In the genomic region with DNA sequence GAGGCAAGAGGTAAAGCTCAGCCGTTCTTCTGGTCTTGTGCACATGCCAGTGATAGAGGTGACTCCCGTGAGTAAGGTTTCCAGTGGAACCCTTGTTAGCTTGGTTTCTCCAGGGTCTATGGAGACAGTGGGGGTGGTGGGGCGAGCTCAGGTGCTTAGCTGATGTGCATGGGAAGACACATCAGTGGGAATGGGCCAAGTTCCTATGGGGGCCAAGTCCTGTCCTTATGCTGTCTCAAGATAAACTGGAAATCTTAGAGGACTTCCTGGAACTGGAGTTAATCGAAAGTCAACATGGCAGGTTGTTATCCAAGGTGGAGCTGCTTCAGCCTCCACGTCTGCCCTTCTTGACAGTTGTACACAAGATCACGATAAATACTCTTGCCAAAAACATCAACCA, we compare ENCODE assay signal across 23 cellular contexts.
"Had no signal": no experiment of that assay in that cellular context is flagged by ENCODE, and none has a peak within 500 bp of the region (broad histone marks: within the 10 kb centered on the region; RNA-seq: fewer than 3 reads in every experiment).

No MANE protein-coding gene starts in this region.

- H3K27ac ChIP-seq: coronary artery, dorsolateral prefrontal cortex, esophagus squamous epithelium, gastrocnemius medialis, heart right ventricle, left lung, lower lobe of right lung had no signal

- DNase-seq: dermis blood vessel endothelial cell; dorsolateral prefrontal cortex; effector CD4-positive, alpha-beta T cell; effector memory CD4-positive, alpha-beta T cell; esophagus squamous epithelium; foreskin fibroblast; foreskin melanocyte; gastrocnemius medialis; glutamatergic neuron; heart right ventricle; hippocampal formation; left cardiac atrium; left lung; left ventricle myocardium superior; lower lobe of right lung; mesenchymal stem cell; mucosa of descending colon; naive B cell had no signal

- ATAC-seq: gastrocnemius medialis, heart right ventricle, left cardiac atrium, left lung, left ventricle myocardium superior, lower lobe of right lung, mucosa of descending colon had no signal

- H3K36me3 Mint-ChIP-seq: mesothelial cell of epicardium, naive B cell had no signal

- FAIRE-seq: endothelial cell of umbilical vein, islet of Langerhans, keratinocyte had no signal

- H3K4me3 Mint-ChIP-seq: mesothelial cell of epicardium, naive B cell had no signal

- H3K4me1 Mint-ChIP-seq: mesothelial cell of epicardium, naive B cell had no signal

- H3K4me1 ChIP-seq: esophagus squamous epithelium, gastrocnemius medialis, heart right ventricle, left lung, lower lobe of right lung had no signal

- H3K9me3 ChIP-seq: esophagus squamous epithelium, gastrocnemius medialis, left lung, lower lobe of right lung, mucosa of descending colon had no signal

- H3K36me3 ChIP-seq: esophagus squamous epithelium, gastrocnemius medialis, heart right ventricle, left lung, lower lobe of right lung had no signal

- H3K27me3 ChIP-seq: dorsolateral prefrontal cortex, esophagus squamous epithelium, gastrocnemius medialis, heart right ventricle, left lung had no signal

- H3K4me3 ChIP-seq: coronary artery, dorsolateral prefrontal cortex, esophagus squamous epithelium, gastrocnemius medialis, heart right ventricle, left lung, lower lobe of right lung, mucosa of descending colon had no signal

- H3K27ac Mint-ChIP-seq: mesothelial cell of epicardium had no signal
